In the genomic region with DNA sequence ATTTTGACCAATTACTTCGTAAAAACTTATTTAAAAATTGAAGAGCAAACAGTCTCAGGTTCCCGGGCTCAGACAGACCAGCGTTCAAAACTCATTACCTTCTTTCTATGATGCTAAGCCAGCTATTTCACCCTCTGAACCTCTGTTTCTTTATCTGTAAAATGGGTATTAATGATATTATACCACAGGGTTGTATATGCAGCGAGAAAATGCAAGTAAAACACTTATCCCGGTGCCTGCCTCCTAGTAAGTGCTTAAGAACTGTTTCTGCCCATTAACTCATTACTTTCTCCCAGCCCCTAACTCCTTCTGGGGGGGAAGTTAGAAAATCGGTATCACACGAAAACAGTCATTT, we compare ENCODE assay signal across 8 cellular contexts. TPM values are rescaled to one million over a fixed set of nuclear protein-coding genes. Genes with fewer than 3 reads are reported as not detected.
DNase-seq lines count a peak whose midpoint lies in the region; ATAC-seq and TF ChIP-seq lines count a peak whose summit lies in the region.

No MANE protein-coding gene starts in this region.

- H3K4me3 ChIP-seq in iPS-18a (ENCODE audit: low read length), result peak overlapping the region; percentile 85

- H3K9me3 ChIP-seq in iPS-18a (ENCODE audit: control insufficient read depth, low read depth, low read length), result no peaks in the 10 kb centered on the region

- no peak overlapping the region for H3K9ac ChIP-seq in iPS-18a (ENCODE audit: low read length)

- H3K27ac ChIP-seq in iPS-18a (ENCODE audit: low read length), result no peak overlapping the region

- peaks cover 30% of the 10 kb centered on the region for H3K4me1 Mint-ChIP-seq in HFFc6 (ENCODE audit: low read depth)
- peaks cover 34% of the 10 kb centered on the region for H3K4me1 Mint-ChIP-seq in activated CD8-positive, alpha-beta T cell treated with anti-CD3 and anti-CD28 coated beads, Interleukin-2, amount 10 ng/mL, durations not matched to agents 7 days and 5 days (ENCODE audit: low read depth)
- peaks cover 37 to 63% of the 10 kb centered on the region in 2 donors for H3K4me1 Mint-ChIP-seq in stimulated activated naive B cell treated with anti-CD40 and anti-IgM and Interleukin-4, amounts not matched to agents 10 μg/mL and 1 μg/mL and 100 μg/mL, for 72 hours

- no peaks in the 10 kb centered on the region for H3K36me3 ChIP-seq in iPS-18a (ENCODE audit: control insufficient read depth, low read depth, low read length)

- DNase-seq in HFFc6, result no peak
- no peak for DNase-seq in activated CD8-positive, alpha-beta T cell treated with anti-CD3 and anti-CD28 coated beads, Interleukin-2, amount 10 ng/mL, durations not matched to agents 7 days and 5 days
- no peak for DNase-seq in stimulated activated naive B cell treated with anti-CD40 and anti-IgM and Interleukin-4, amounts not matched to agents 10 μg/mL and 1 μg/mL and 100 μg/mL, for 72 hours
- DNase-seq in NCI-H1417 (lab: John Stamatoyannopoulos, UW), result no peak
- DNase-seq in SHP77 (lab: John Stamatoyannopoulos, UW), result no peak
- no peak for DNase-seq in GM20000 (ENCODE audit: low spot score)

- H3K27me3 Mint-ChIP-seq in HFFc6 (ENCODE audit: insufficient read depth), result peaks cover 2% of the 10 kb centered on the region; the same call in 1 of the 2 replicates
- peaks cover 2% of the 10 kb centered on the region for H3K27me3 Mint-ChIP-seq in activated CD8-positive, alpha-beta T cell treated with anti-CD3 and anti-CD28 coated beads, Interleukin-2, amount 10 ng/mL, durations not matched to agents 7 days and 5 days (ENCODE audit: low read depth)
- H3K27me3 Mint-ChIP-seq in stimulated activated naive B cell treated with anti-CD40 and anti-IgM and Interleukin-4, amounts not matched to agents 10 μg/mL and 1 μg/mL and 100 μg/mL, for 72 hours, result peaks cover 5 to 11% of the 10 kb centered on the region in 2 donors

- no peak for TF ChIP-seq CTCF in HFFc6 (IDR thresholded peaks at IDR 0.05)
- TF ChIP-seq CTCF in GM20000 (IDR thresholded peaks at IDR 0.05; ENCODE audit: extremely low read depth, missing control alignments), result no peak

- H3K4me1 ChIP-seq in iPS-18a (ENCODE audit: control insufficient read depth, low read depth, low read length), result peaks cover 8% of the 10 kb centered on the region

- POLR2A ChIA-PET in activated CD8-positive, alpha-beta T cell treated with anti-CD3 and anti-CD28 coated beads, Interleukin-2, amount 10 ng/mL, durations not matched to agents 7 days and 5 days (lab: Charles Lee), result interaction anchor here (0.8 to 1.4 kb wide), 2 partner anchors 210 to 266 kb away, joined by 3 to 6 read pairs; a partner anchor contains a TSS

- no peaks in the 10 kb centered on the region for H3K27me3 ChIP-seq in iPS-18a (ENCODE audit: control insufficient read depth, insufficient read depth, low read length)

- no peaks in the 10 kb centered on the region for H3K9me3 Mint-ChIP-seq in HFFc6
- no peaks in the 10 kb centered on the region for H3K9me3 Mint-ChIP-seq in activated CD8-positive, alpha-beta T cell treated with anti-CD3 and anti-CD28 coated beads, Interleukin-2, amount 10 ng/mL, durations not matched to agents 7 days and 5 days (ENCODE audit: insufficient read depth)
- H3K9me3 Mint-ChIP-seq in stimulated activated naive B cell treated with anti-CD40 and anti-IgM and Interleukin-4, amounts not matched to agents 10 μg/mL and 1 μg/mL and 100 μg/mL, for 72 hours, result no peaks in the 10 kb centered on the region

- H3K27ac Mint-ChIP-seq in HFFc6, result peak overlapping the region; percentile 91
- H3K27ac Mint-ChIP-seq in activated CD8-positive, alpha-beta T cell treated with anti-CD3 and anti-CD28 coated beads, Interleukin-2, amount 10 ng/mL, durations not matched to agents 7 days and 5 days, result peak overlapping the region; percentile 64
- peak overlapping the region; percentile 94 for H3K27ac Mint-ChIP-seq in stimulated activated naive B cell treated with anti-CD40 and anti-IgM and Interleukin-4, amounts not matched to agents 10 μg/mL and 1 μg/mL and 100 μg/mL, for 72 hours

- ATAC-seq in activated CD8-positive, alpha-beta T cell treated with anti-CD3 and anti-CD28 coated beads, Interleukin-2, amount 10 ng/mL, durations not matched to agents 7 days and 5 days, result no peak
- ATAC-seq in stimulated activated naive B cell treated with anti-CD40 and anti-IgM and Interleukin-4, amounts not matched to agents 10 μg/mL and 1 μg/mL and 100 μg/mL, for 72 hours (replicated peaks), result peak; percentile 15 to 26
- ATAC-seq in HG03460 (IDR thresholded peaks at IDR 0.05; ENCODE audit: unreplicated experiment), result no peak

- peaks cover 5% of the 10 kb centered on the region for H3K36me3 Mint-ChIP-seq in HFFc6 (ENCODE audit: low read depth)
- H3K36me3 Mint-ChIP-seq in activated CD8-positive, alpha-beta T cell treated with anti-CD3 and anti-CD28 coated beads, Interleukin-2, amount 10 ng/mL, durations not matched to agents 7 days and 5 days (ENCODE audit: low read depth), result peaks cover 2% of the 10 kb centered on the region
- no peaks in the 10 kb centered on the region for H3K36me3 Mint-ChIP-seq in stimulated activated naive B cell treated with anti-CD40 and anti-IgM and Interleukin-4, amounts not matched to agents 10 μg/mL and 1 μg/mL and 100 μg/mL, for 72 hours

- peak overlapping the region; percentile 96 for H3K4me3 Mint-ChIP-seq in HFFc6
- H3K4me3 Mint-ChIP-seq in activated CD8-positive, alpha-beta T cell treated with anti-CD3 and anti-CD28 coated beads, Interleukin-2, amount 10 ng/mL, durations not matched to agents 7 days and 5 days, result peak overlapping the region; percentile 97
- peak overlapping the region; percentile 84 to 94 for H3K4me3 Mint-ChIP-seq in stimulated activated naive B cell treated with anti-CD40 and anti-IgM and Interleukin-4, amounts not matched to agents 10 μg/mL and 1 μg/mL and 100 μg/mL, for 72 hours

- CTCF ChIA-PET in activated CD8-positive, alpha-beta T cell treated with anti-CD3 and anti-CD28 coated beads, Interleukin-2, amount 10 ng/mL, durations not matched to agents 7 days and 5 days (lab: Charles Lee), result no interaction called here

RNA-seq across cellular contexts. Expression of a gene that starts 0.4 kb away (rescaled TPM):
- total RNA-seq in HFFc6 (2021; fragmentation: NEBNext Ultra II Directional; extraction: Animal tissue kit (Norgen Biotek cat#: 25700)), result 10 to 100 TPM; 35.4 to 40.4 (median 35.8) TPM
- total RNA-seq in activated CD8-positive, alpha-beta T cell treated with anti-CD3 and anti-CD28 coated beads, Interleukin-2, amount 10 ng/mL, durations not matched to agents 7 days and 5 days, result 10 to 100 TPM; 15.3 to 18.2 TPM

RNA-seq across cellular contexts. Expression of a gene that starts 41.0 kb away (rescaled TPM):
- not detected for total RNA-seq in HFFc6 (2021; fragmentation: NEBNext Ultra II Directional; extraction: Animal tissue kit (Norgen Biotek cat#: 25700))
- total RNA-seq in activated CD8-positive, alpha-beta T cell treated with anti-CD3 and anti-CD28 coated beads, Interleukin-2, amount 10 ng/mL, durations not matched to agents 7 days and 5 days, result not detected

Comparison
In these comparisons a context has a peak if more than half of its experiments do, and no peak if none do; other contexts are left out.
1. ATAC-seq: peak in stimulated activated naive B cell treated with anti-CD40 and anti-IgM and Interleukin-4, amounts not matched to agents 10 μg/mL and 1 μg/mL and 100 μg/mL, for 72 hours (2 of 2); none in activated CD8-positive, alpha-beta T cell treated with anti-CD3 and anti-CD28 coated beads, Interleukin-2, amount 10 ng/mL, durations not matched to agents 7 days and 5 days (single experiment) and HG03460 (single experiment).
2. Peak in every context shown above with its lines, with median percentiles within 50 percentile points of each other: H3K27ac Mint-ChIP-seq and H3K4me3 Mint-ChIP-seq.